ENCODE assay signal across 8 cellular contexts in the genomic region with DNA sequence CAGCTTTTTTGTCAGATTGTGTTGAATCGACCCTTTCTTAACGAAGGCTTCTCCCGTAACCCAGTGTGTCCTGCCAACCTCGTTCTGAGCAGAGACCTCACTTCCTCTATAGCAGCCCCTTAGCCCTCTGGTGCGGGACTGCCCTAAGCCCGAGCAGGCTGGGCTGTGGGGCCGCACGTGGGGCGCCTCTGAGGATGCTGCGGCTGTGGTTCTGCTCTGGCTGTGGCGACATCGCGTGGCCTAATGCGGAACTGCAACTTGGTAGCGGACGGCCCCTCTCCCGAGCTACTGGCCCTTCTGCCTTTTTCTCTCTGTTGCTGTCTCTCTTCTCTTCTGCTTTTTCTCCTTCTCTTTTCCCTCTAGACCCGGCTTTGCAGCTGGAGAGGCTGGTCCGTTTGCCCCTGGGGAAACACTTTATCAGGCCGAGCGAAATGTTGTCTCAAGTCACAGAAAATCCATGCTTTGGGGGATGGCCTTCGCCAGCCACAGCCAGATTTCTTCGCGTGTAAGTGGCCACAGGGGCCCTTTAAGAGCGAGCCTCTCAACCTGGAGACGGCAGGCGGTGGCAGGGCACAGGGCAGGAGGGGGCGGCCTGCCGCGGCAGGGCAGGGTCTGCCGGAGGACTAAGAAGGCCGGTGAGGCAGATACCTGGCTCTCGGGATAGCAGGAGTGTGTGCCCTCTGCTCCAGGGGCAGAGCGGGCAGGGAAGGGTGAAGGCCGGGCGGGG. TPM values are rescaled to one million over a fixed set of nuclear protein-coding genes. Genes with fewer than 3 reads are reported as not detected.
DNase-seq lines count a peak whose midpoint lies in the region; ATAC-seq and TF ChIP-seq lines count a peak whose summit lies in the region.

No MANE protein-coding gene starts in this region.

- H3K36me3 ChIP-seq in CD8-positive, alpha-beta memory T cell (ENCODE audit: insufficient read depth, low read length), result no peaks in the 10 kb centered on the region
- H3K36me3 ChIP-seq in GM23248 (ENCODE audit: low read depth) (no peaks in the 10 kb centered on the region), left lung (no peaks in the 10 kb centered on the region)

- CTCF ChIA-PET in CD8-positive, alpha-beta memory T cell (lab: Charles Lee), result interaction anchor here (0.6 to 3.7 kb wide), 19 partner anchors 9 to 363 kb away, joined by 3 to 19 read pairs (median 4); a partner anchor contains a TSS

- no peak overlapping the region for H3K9ac ChIP-seq in GM23248

- H3K27me3 Mint-ChIP-seq in CD8-positive, alpha-beta memory T cell, result peaks cover 3 to 8% of the 10 kb centered on the region in 2 donors

- H3K27ac Mint-ChIP-seq in CD8-positive, alpha-beta memory T cell, result peak overlapping the region in 2 of 8 donors; percentile 66 to 69

- intact Hi-C loops in left lung (cut with DNase I), result loop anchor here (5.0 kb wide), 1 partner anchor 337 kb away; no protein-coding TSS in a partner anchor

- peak; percentile 94 for TF ChIP-seq CTCF in choroid plexus epithelial cell (conservative IDR thresholded peaks at IDR 0.05; ENCODE audit: low read depth, low read length)
- peak; percentile 96 to 98 for TF ChIP-seq CTCF in left lung (IDR thresholded peaks at IDR 0.05)

- peak; percentile 62 to 82 (median 69) for DNase-seq in CD8-positive, alpha-beta memory T cell
- peak; percentile 82 for DNase-seq in GM23248
- peak; percentile 53 for DNase-seq in NCI-H2171 (lab: John Stamatoyannopoulos, UW)
- DNase-seq in activated CD4-positive, alpha-beta T cell treated with anti-CD3 and anti-CD28 coated beads for 48 hours, result peak; percentile 91
- DNase-seq in choroid plexus epithelial cell (ENCODE audit: low read depth), result peak; percentile 81
- peak; percentile 77 to 95 for DNase-seq in left lung
- peak; percentile 89 for DNase-seq in stimulated activated CD4-positive, alpha-beta T cell treated with anti-CD3 and anti-CD28 coated beads, Interleukin-4, amount 100 ng/mL, for 24 hours

- peak overlapping the region; percentile 68 for H2AFZ ChIP-seq in GM23248

- in situ Hi-C loops in GM23248 (cut with MboI), result loop anchor here (25.0 kb wide), 1 partner anchor 332 kb away; no protein-coding TSS in a partner anchor

- 28 to 29% methylated on average over 35 of the region's 36 CpGs for WGBS in GM23248 (ENCODE audit: low coverage in 1 of 2, low lambda C conversion rate in 2 of 2, missing lambda C conversion rate in 2 of 2), 2 experiments

- no peaks in the 10 kb centered on the region for H4K20me1 ChIP-seq in GM23248 (ENCODE audit: insufficient read depth)

- H3K4me3 ChIP-seq in CD8-positive, alpha-beta memory T cell (ENCODE audit: low read length), result no peak overlapping the region
- H3K4me3 ChIP-seq in GM23248 (no peak overlapping the region), choroid plexus epithelial cell (ENCODE audit: low read depth, low read length) (no peak overlapping the region), left lung (no peak overlapping the region)

- peaks cover 5% of the 10 kb centered on the region for H3K4me1 ChIP-seq in CD8-positive, alpha-beta memory T cell (ENCODE audit: insufficient read depth, low read length)
- H3K4me1 ChIP-seq in GM23248 (ENCODE audit: insufficient read depth), result peaks cover 18% of the 10 kb centered on the region
- peaks cover 0 to 10% of the 10 kb centered on the region in 2 donors for H3K4me1 ChIP-seq in left lung

- H3K27me3 ChIP-seq in CD8-positive, alpha-beta memory T cell (ENCODE audit: insufficient read depth, low read length, poor library complexity, severe bottlenecking), result no peaks in the 10 kb centered on the region
- H3K27me3 ChIP-seq in GM23248 (replicated peaks; ENCODE audit: insufficient read depth) (no peaks in the 10 kb centered on the region), left lung (peaks cover 0 to 5% of the 10 kb centered on the region in 2 donors)

- peak overlapping the region; percentile 39 for H3K4me2 ChIP-seq in GM23248 (ENCODE audit: unreplicated experiment)

- no peaks in the 10 kb centered on the region for H3K9me3 Mint-ChIP-seq in CD8-positive, alpha-beta memory T cell

- no peaks in the 10 kb centered on the region for H3K9me2 ChIP-seq in GM23248 (ENCODE audit: insufficient read depth)

- no peaks in the 10 kb centered on the region for H3K9me3 ChIP-seq in CD8-positive, alpha-beta memory T cell (ENCODE audit: low read length)
- H3K9me3 ChIP-seq in GM23248 (ENCODE audit: low read depth) (no peaks in the 10 kb centered on the region), left lung (no peaks in the 10 kb centered on the region)

- H3K27ac ChIP-seq in CD8-positive, alpha-beta memory T cell (ENCODE audit: low read depth, low read length), result no peak overlapping the region
- H3K27ac ChIP-seq in GM23248 (no peak overlapping the region), left lung (no peak overlapping the region)

- no peaks in the 10 kb centered on the region for H3K79me2 ChIP-seq in GM23248 (ENCODE audit: insufficient read depth)

- peaks cover 11% of the 10 kb centered on the region; the same call in 1 of the 2 replicates for H3F3A ChIP-seq in GM23248 (ENCODE audit: insufficient read depth)

- peak overlapping the region in 1 of 7 donors; percentile 52 for H3K4me3 Mint-ChIP-seq in CD8-positive, alpha-beta memory T cell

- H3K36me3 Mint-ChIP-seq in CD8-positive, alpha-beta memory T cell, result no peaks in the 10 kb centered on the region

- ATAC-seq in left lung, result peak; percentile 97
- ATAC-seq in HG02870 (IDR thresholded peaks at IDR 0.05; ENCODE audit: unreplicated experiment), result no peak

- peaks cover 4 to 13% (median 7%) of the 10 kb centered on the region in 3 donors for H3K4me1 Mint-ChIP-seq in CD8-positive, alpha-beta memory T cell

- POLR2A ChIA-PET in CD8-positive, alpha-beta memory T cell (lab: Charles Lee), result no interaction called here

RNA-seq across cellular contexts. Expression of a gene that starts 19.4 kb away (rescaled TPM):
- total RNA-seq in CD8-positive, alpha-beta memory T cell, result 10 to 100 TPM; 36.0 to 44.4 TPM
- polyA plus RNA-seq in CD8-positive, alpha-beta memory T cell, result 0.18 TPM
- total RNA-seq in GM23248 (2014; rRNA removed; shearing (Covaris generic)), result 29.3 and 29.4 TPM in 2 replicates
- polyA plus RNA-seq in GM23248 (2016; fragmentation: Nextera tagmentation; extraction: Ambion mirVana), result 27.6 and 28.8 TPM in 2 replicates
- 10 to 100 TPM in 1 of 2 donors, 1 to 10 TPM in 1; 3.5 to 15.4 TPM for total RNA-seq in left lung

RNA-seq across cellular contexts. Expression of a gene that starts 57.9 kb away (rescaled TPM):
- total RNA-seq in CD8-positive, alpha-beta memory T cell, result 1,000 to 10,000 TPM; 2,216 to 2,332 TPM
- polyA plus RNA-seq in CD8-positive, alpha-beta memory T cell, result 2,084 TPM
- 167 and 172 TPM in 2 replicates for total RNA-seq in GM23248 (2014; rRNA removed; shearing (Covaris generic))
- polyA plus RNA-seq in GM23248 (2016; fragmentation: Nextera tagmentation; extraction: Ambion mirVana), result 952 and 963 TPM in 2 replicates
- total RNA-seq in left lung, result 1,000 to 10,000 TPM; 1,369 to 1,478 TPM
